Comparison of ENCODE assay signal across 1 cellular context in the genomic region with DNA sequence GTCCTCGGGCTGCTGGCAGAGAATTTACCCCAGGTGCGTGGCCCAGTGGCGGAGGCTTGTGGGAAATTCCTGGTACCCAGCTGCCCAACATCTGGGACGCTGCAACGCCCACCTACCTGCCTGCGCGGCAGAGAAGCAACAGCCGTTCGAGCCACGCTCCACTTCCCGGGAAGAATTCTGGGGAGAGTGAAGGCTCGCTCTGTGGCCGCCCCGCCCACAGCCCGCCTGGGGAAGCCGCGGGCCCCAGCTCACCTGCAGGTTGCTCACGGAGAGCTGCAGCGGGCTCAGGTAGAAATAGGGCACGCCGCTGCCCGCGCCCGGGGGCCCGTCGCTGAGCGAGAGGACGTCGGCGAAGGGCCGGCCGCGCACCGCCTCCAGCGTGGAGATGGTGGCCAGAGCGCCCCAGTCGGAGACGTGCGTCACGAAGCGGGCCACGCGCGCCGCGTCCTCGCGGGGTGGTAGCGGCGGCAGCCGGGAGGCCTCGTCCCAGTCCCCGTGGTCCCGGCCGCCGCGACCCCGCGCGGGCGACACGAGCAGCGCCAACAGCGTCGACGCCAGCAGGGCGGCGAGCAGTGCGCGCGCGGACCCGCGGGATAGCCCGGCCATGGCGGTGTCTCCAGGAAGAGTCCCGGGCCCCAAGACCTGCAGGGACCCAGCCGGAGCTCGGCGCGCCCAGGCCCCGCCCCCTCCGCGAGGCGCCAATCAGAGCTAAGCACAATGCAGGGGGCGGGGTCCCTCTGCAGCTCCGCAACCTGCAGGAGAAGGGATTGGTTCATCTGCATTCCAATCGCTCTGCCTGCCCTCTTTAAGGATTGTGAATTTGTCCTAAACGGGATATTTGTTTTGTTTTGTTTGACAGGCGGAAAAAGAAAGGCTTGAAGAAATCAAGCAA.
TF ChIP-seq lines count a peak whose summit lies in the region.

Gene CREG1 (minus strand): TSS at position 627 of the 892 bp plus-strand sequence.

TF ChIP-seq in HepG2, 621 proteins besides CTCF, POLR2A, EP300 and RAD21 (continued from another document and continues in another):
- TF ChIP-seq BRF2 (CRISPR knock-in tag; IDR thresholded peaks at IDR 0.05) (0 out of 2 replicates have a peak, but pooled peaks have one; percentile 89), ZFAT (CRISPR knock-in tag; conservative IDR thresholded peaks at IDR 0.05) (no peak), UBTF (CRISPR knock-in tag; IDR thresholded peaks at IDR 0.05) (peak; percentile 80; the same call in 1 of the 2 replicates), HDAC2 (CRISPR knock-in tag; IDR thresholded peaks at IDR 0.05) (no peak; the same call in 1 of the 2 replicates), PCBP1 (IDR thresholded peaks at IDR 0.05; ENCODE audit: borderline replicate concordance, low read depth, low read length) (no peak), KLF15 (CRISPR knock-in tag; IDR thresholded peaks at IDR 0.05; ENCODE audit: borderline replicate concordance) (no peak), DBP (CRISPR knock-in tag; IDR thresholded peaks at IDR 0.05; ENCODE audit: not compliant biosample characterization) (no peak), RBM39 (IDR thresholded peaks at IDR 0.05; ENCODE audit: low read depth, low read length, poor library complexity, severe bottlenecking) (peak; percentile 12), ZSCAN29 (CRISPR knock-in tag; conservative IDR thresholded peaks at IDR 0.05) (no peak), KAT8 (CRISPR knock-in tag; IDR thresholded peaks at IDR 0.05) (0 out of 2 replicates have a peak, but pooled peaks have one; percentile 26), TMF1 (CRISPR knock-in tag; IDR thresholded peaks at IDR 0.05; ENCODE audit: low read depth) (peak; percentile 90), YY1 (IDR thresholded peaks at IDR 0.05; ENCODE audit: insufficient read depth, insufficient replicate concordance, low read depth, low read length) (peak; percentile 76), ARNTL (CRISPR knock-in tag; IDR thresholded peaks at IDR 0.05) (no peak), AKAP8 (CRISPR knock-in tag; IDR thresholded peaks at IDR 0.05) (no peak), ZSCAN20 (CRISPR knock-in tag; IDR thresholded peaks at IDR 0.05; ENCODE audit: borderline replicate concordance) (peak; percentile 85; the same call in 1 of the 2 replicates), ZNF383 (CRISPR knock-in tag; IDR thresholded peaks at IDR 0.05; ENCODE audit: borderline replicate concordance) (no peak), ZNF503 (CRISPR knock-in tag; IDR thresholded peaks at IDR 0.05) (peak; percentile 36; the same call in 1 of the 2 replicates), ZBTB7A (CRISPR knock-in tag; IDR thresholded peaks at IDR 0.05) (no peak), NFIC (IDR thresholded peaks at IDR 0.05; ENCODE audit: low read length) (no peak), ZNF790 (CRISPR knock-in tag; IDR thresholded peaks at IDR 0.05; ENCODE audit: borderline replicate concordance) (no peak; the same call in 1 of the 2 replicates), ATF4 (CRISPR knock-in tag; IDR thresholded peaks at IDR 0.05) (no peak), MYC (CRISPR knock-in tag; IDR thresholded peaks at IDR 0.05; ENCODE audit: borderline replicate concordance) (peak; percentile 69), ARHGAP35 (CRISPR knock-in tag; IDR thresholded peaks at IDR 0.05; ENCODE audit: borderline replicate concordance) (no peak), ZKSCAN8 (CRISPR knock-in tag; IDR thresholded peaks at IDR 0.05; ENCODE audit: borderline replicate concordance) (no peak), PLSCR1 (CRISPR knock-in tag; IDR thresholded peaks at IDR 0.05; ENCODE audit: borderline replicate concordance) (no peak), PCBP2 (optimal IDR thresholded peaks at IDR 0.05; ENCODE audit: low read depth, low read length, poor library complexity, severe bottlenecking) (no peak), ATM (IDR thresholded peaks at IDR 0.05; ENCODE audit: borderline replicate concordance) (no peak), ZKSCAN1 (IDR thresholded peaks at IDR 0.05; ENCODE audit: low read length) (no peak), STAG1 (CRISPR knock-in tag; IDR thresholded peaks at IDR 0.05) (no peak), PTBP1 (IDR thresholded peaks at IDR 0.05; ENCODE audit: low read depth, low read length, poor library complexity, severe bottlenecking) (no peak), DNMT1 (CRISPR knock-in tag; IDR thresholded peaks at IDR 0.05) (0 out of 2 replicates have a peak, but pooled peaks have one; percentile 73), HOXD1 (CRISPR knock-in tag; IDR thresholded peaks at IDR 0.05) (peak; percentile 73; the same call in 1 of the 2 replicates), MAZ (IDR thresholded peaks at IDR 0.05; ENCODE audit: borderline replicate concordance, low read depth, low read length) (0 out of 2 replicates have a peak, but pooled peaks have one; percentile 30), MAZ (CRISPR knock-in tag; IDR thresholded peaks at IDR 0.05; ENCODE audit: low read depth) (peak; percentile 83), CREM (IDR thresholded peaks at IDR 0.05) (no peak), CREM (CRISPR knock-in tag; IDR thresholded peaks at IDR 0.05) (no peak), ZNF282 (IDR thresholded peaks at IDR 0.05; ENCODE audit: partially characterized antibody) (no peak)
- TF ChIP-seq, protein P1, sequence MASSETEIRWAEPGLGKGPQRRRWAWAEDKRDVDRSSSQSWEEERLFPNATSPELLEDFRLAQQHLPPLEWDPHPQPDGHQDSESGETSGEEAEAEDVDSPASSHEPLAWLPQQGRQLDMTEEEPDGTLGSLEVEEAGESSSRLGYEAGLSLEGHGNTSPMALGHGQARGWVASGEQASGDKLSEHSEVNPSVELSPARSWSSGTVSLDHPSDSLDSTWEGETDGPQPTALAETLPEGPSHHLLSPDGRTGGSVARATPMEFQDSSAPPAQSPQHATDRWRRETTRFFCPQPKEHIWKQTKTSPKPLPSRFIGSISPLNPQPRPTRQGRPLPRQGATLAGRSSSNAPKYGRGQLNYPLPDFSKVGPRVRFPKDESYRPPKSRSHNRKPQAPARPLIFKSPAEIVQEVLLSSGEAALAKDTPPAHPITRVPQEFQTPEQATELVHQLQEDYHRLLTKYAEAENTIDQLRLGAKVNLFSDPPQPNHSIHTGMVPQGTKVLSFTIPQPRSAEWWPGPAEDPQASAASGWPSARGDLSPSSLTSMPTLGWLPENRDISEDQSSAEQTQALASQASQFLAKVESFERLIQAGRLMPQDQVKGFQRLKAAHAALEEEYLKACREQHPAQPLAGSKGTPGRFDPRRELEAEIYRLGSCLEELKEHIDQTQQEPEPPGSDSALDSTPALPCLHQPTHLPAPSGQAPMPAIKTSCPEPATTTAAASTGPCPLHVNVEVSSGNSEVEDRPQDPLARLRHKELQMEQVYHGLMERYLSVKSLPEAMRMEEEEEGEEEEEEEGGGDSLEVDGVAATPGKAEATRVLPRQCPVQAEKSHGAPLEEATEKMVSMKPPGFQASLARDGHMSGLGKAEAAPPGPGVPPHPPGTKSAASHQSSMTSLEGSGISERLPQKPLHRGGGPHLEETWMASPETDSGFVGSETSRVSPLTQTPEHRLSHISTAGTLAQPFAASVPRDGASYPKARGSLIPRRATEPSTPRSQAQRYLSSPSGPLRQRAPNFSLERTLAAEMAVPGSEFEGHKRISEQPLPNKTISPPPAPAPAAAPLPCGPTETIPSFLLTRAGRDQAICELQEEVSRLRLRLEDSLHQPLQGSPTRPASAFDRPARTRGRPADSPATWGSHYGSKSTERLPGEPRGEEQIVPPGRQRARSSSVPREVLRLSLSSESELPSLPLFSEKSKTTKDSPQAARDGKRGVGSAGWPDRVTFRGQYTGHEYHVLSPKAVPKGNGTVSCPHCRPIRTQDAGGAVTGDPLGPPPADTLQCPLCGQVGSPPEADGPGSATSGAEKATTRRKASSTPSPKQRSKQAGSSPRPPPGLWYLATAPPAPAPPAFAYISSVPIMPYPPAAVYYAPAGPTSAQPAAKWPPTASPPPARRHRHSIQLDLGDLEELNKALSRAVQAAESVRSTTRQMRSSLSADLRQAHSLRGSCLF (CRISPR knock-in tag; IDR thresholded peaks at IDR 0.05; ENCODE audit: borderline replicate concordance), result no peak
- TF ChIP-seq, protein P2, sequence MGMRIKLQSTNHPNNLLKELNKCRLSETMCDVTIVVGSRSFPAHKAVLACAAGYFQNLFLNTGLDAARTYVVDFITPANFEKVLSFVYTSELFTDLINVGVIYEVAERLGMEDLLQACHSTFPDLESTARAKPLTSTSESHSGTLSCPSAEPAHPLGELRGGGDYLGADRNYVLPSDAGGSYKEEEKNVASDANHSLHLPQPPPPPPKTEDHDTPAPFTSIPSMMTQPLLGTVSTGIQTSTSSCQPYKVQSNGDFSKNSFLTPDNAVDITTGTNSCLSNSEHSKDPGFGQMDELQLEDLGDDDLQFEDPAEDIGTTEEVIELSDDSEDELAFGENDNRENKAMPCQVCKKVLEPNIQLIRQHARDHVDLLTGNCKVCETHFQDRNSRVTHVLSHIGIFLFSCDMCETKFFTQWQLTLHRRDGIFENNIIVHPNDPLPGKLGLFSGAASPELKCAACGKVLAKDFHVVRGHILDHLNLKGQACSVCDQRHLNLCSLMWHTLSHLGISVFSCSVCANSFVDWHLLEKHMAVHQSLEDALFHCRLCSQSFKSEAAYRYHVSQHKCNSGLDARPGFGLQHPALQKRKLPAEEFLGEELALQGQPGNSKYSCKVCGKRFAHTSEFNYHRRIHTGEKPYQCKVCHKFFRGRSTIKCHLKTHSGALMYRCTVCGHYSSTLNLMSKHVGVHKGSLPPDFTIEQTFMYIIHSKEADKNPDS (CRISPR knock-in tag; IDR thresholded peaks at IDR 0.05), result no peak
- TF ChIP-seq, protein P3, sequence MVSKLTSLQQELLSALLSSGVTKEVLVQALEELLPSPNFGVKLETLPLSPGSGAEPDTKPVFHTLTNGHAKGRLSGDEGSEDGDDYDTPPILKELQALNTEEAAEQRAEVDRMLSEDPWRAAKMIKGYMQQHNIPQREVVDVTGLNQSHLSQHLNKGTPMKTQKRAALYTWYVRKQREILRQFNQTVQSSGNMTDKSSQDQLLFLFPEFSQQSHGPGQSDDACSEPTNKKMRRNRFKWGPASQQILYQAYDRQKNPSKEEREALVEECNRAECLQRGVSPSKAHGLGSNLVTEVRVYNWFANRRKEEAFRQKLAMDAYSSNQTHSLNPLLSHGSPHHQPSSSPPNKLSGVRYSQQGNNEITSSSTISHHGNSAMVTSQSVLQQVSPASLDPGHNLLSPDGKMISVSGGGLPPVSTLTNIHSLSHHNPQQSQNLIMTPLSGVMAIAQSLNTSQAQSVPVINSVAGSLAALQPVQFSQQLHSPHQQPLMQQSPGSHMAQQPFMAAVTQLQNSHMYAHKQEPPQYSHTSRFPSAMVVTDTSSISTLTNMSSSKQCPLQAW (CRISPR knock-in tag; IDR thresholded peaks at IDR 0.05), result no peak
